8 cellular contexts compared by ENCODE assay signal in genomic region chr10:34813626-34814227, GRCh38. TPM values are rescaled to one million over a fixed set of nuclear protein-coding genes. Genes with fewer than 3 reads are reported as not detected.
A peak's percentile ranks its signal among the peaks of the same experiment; 100 is the strongest.
DNase-seq lines count a peak whose midpoint lies in the region; ATAC-seq, FAIRE-seq and TF ChIP-seq lines count a peak whose summit lies in the region.

No MANE protein-coding gene starts in this region.

- H3K9me3 ChIP-seq in thyroid gland, result no peaks in the 10 kb centered on the region

- TF ChIP-seq CTCF in brain microvascular endothelial cell (IDR thresholded peaks at IDR 0.05; ENCODE audit: low read depth, low read length, missing control alignments) (no peak), thyroid gland (IDR thresholded peaks at IDR 0.05) (no peak)

- peak; percentile 70 for FAIRE-seq in HTR-8/SVneo (lab: Jason Lieb, UNC)

- TF ChIP-seq POLR2A in thyroid gland (IDR thresholded peaks at IDR 0.05), result peak in 1 of 2 donors; percentile 23

- WGBS in thyroid gland, 2 donors, result 16 to 33% methylated on average over 10 to 19 of the region's 19 CpGs

- H3K36me3 ChIP-seq in brain microvascular endothelial cell (replicated peaks), result no peaks in the 10 kb centered on the region
- H3K36me3 ChIP-seq in thyroid gland, result no peaks in the 10 kb centered on the region

- no peak for ATAC-seq in GM21390 (IDR thresholded peaks at IDR 0.05; ENCODE audit: unreplicated experiment)
- ATAC-seq in GM19455 (IDR thresholded peaks at IDR 0.05; ENCODE audit: unreplicated experiment), result no peak

- peak; percentile 62 for DNase-seq in ACHN
- DNase-seq in HTR-8/SVneo (ENCODE audit: insufficient read length, low spot score), result peak; percentile 58
- peak; percentile 45 for DNase-seq in brain microvascular endothelial cell
- DNase-seq in thyroid gland, result peak; percentile 49 to 63
- no peak for DNase-seq in activated gamma-delta T cell treated with Interleukin-2 at 50 U/mL for 16 hours

- peaks cover 24 to 37% of the 10 kb centered on the region in 2 donors for H3K4me1 ChIP-seq in thyroid gland

- intact Hi-C loops in thyroid gland (cut with DNase I), result loop anchor here (10.0 kb wide), 2 partner anchors 79 to 139 kb away; no protein-coding TSS in a partner anchor

- in situ Hi-C loops in ACHN (cut with HindIII; ENCODE audit: low pct_ligation_motif_present, low pct_unique_long_range_greater_than_20kb, low sequenced_read_pairs) (no loop called here), brain microvascular endothelial cell (cut with HindIII; ENCODE audit: low pct_ligation_motif_present, low sequenced_read_pairs) (no loop called here)

- H3K27ac ChIP-seq in brain microvascular endothelial cell, result peak overlapping the region; percentile 51
- H3K27ac ChIP-seq in layer of hippocampus (ENCODE audit: low read depth, low read length), result peak overlapping the region; percentile 71
- peak overlapping the region in 2 of 3 donors; percentile 78 to 91 for H3K27ac ChIP-seq in thyroid gland

- H3K27me3 ChIP-seq in brain microvascular endothelial cell (replicated peaks) (no peaks in the 10 kb centered on the region), layer of hippocampus (ENCODE audit: control insufficient read depth, insufficient read depth, low read length) (peaks cover 2% of the 10 kb centered on the region), thyroid gland (no peaks in the 10 kb centered on the region)

- H3K4me3 ChIP-seq in brain microvascular endothelial cell (ENCODE audit: low read depth, low read length) (peak overlapping the region; percentile 71), thyroid gland (replicated peaks in 1 of 3) (peak overlapping the region; percentile 51 to 84 (median 78))

RNA-seq across cellular contexts. Expression of gene PARD3, which starts 1.4 kb away (rescaled TPM):
- total RNA-seq in thyroid gland, result 10 to 100 TPM; 48.6 to 88.4 (median 57.7) TPM
